In genomic region chr9:109421034-109421700, GRCh38 we compare ENCODE assay signal across 20 cellular contexts.
DNase-seq lines count a peak whose midpoint lies in the region; ATAC-seq and TF ChIP-seq lines count a peak whose summit lies in the region.
"Had no signal": no experiment of that assay in that cellular context is flagged by ENCODE, and none has a peak within 500 bp of the region (broad histone marks: within the 10 kb centered on the region; RNA-seq: fewer than 3 reads in every experiment).

No MANE protein-coding gene starts in this region.

- TF ChIP-seq CTCF in left ventricle myocardium inferior (IDR thresholded peaks at IDR 0.05; ENCODE audit: borderline replicate concordance) (no peak), WTC11 (IDR thresholded peaks at IDR 0.05) (no peak)

- no peaks in the 10 kb centered on the region for H3K9me3 ChIP-seq in left ventricle myocardium inferior (replicated peaks)
- H3K9me3 ChIP-seq: Caco-2, SK-N-SH had no signal

- H3K4me3 Mint-ChIP-seq in WTC11, result no peak overlapping the region
- no peak overlapping the region for H3K4me3 Mint-ChIP-seq in activated naive CD8-positive, alpha-beta T cell treated with anti-CD3 and anti-CD28 coated beads, Interleukin-2, amount 50 U/mL, for 24 hours
- H3K4me3 Mint-ChIP-seq: HFFc6 had no signal

- DNase-seq in SIG-M5 treated with dmso at 0.1 percent for 504 hours (lab: John Stamatoyannopoulos, UW; ENCODE audit: unreplicated experiment) (peak; percentile 20), SIG-M5 (lab: John Stamatoyannopoulos, UW) (no peak), SK-MEL-5 (ENCODE audit: low read depth, low spot score) (peak; percentile 7), left ventricle myocardium inferior (peak; percentile 39), WTC11 (ENCODE audit: low spot score) (no peak), GM19238 (ENCODE audit: insufficient read length, low spot score) (no peak), HCEC 1CT (no peak)
- DNase-seq in activated naive CD8-positive, alpha-beta T cell treated with anti-CD3 and anti-CD28 coated beads, Interleukin-2, amount 50 U/mL, for 24 hours, result no peak
- DNase-seq: Caco-2, DMS53, GOT3, HFFc6, KBM-7, NCI-H146, NCI-H2081 treated with DMSO at 0.1 percent for 48 hours, NCI-H2227 treated with DMSO at 0.1 percent for 48 hours, NCI-H524 treated with DMSO at 0.1 percent for 48 hours, OCI-M1, SK-N-SH had no signal

- H3K36me3 ChIP-seq in left ventricle myocardium inferior, result no peaks in the 10 kb centered on the region

- H3K4me1 ChIP-seq in left ventricle myocardium inferior, result peaks cover 64% of the 10 kb centered on the region
- H3K4me1 ChIP-seq: Caco-2 had no signal

- H3K4me1 Mint-ChIP-seq in WTC11, result peaks cover 15% of the 10 kb centered on the region
- H3K4me1 Mint-ChIP-seq in activated naive CD8-positive, alpha-beta T cell treated with anti-CD3 and anti-CD28 coated beads, Interleukin-2, amount 50 U/mL, for 24 hours, result peaks cover 27% of the 10 kb centered on the region

- ATAC-seq in WTC11, result no peak
- ATAC-seq in activated naive CD8-positive, alpha-beta T cell treated with anti-CD3 and anti-CD28 coated beads, Interleukin-2, amount 50 U/mL, for 24 hours, result no peak

- H3K27me3 Mint-ChIP-seq in WTC11 (ENCODE audit: low read depth), result no peaks in the 10 kb centered on the region
- peaks cover 6% of the 10 kb centered on the region for H3K27me3 Mint-ChIP-seq in activated naive CD8-positive, alpha-beta T cell treated with anti-CD3 and anti-CD28 coated beads, Interleukin-2, amount 50 U/mL, for 24 hours

- POLR2A ChIA-PET in WTC11 (lab: Charles Lee), result interaction anchor here (0.6 kb wide), 1 partner anchor 125 kb away, joined by 5 read pairs; no protein-coding TSS in a partner anchor

- intact Hi-C loops in left ventricle myocardium inferior (cut with micrococcal nuclease), result no loop called here

- no peak overlapping the region; the same call in 1 of the 2 replicates for H3K27ac Mint-ChIP-seq in WTC11
- H3K27ac Mint-ChIP-seq in activated naive CD8-positive, alpha-beta T cell treated with anti-CD3 and anti-CD28 coated beads, Interleukin-2, amount 50 U/mL, for 24 hours, result no peak overlapping the region
- H3K27ac Mint-ChIP-seq: HFFc6 had no signal

- in situ Hi-C loops in SK-MEL-5 (cut with HindIII; ENCODE audit: low pct_unique_long_range_greater_than_20kb, low sequenced_read_pairs), result no loop called here

- H3K4me3 ChIP-seq in left ventricle myocardium inferior, result peak overlapping the region; percentile 64

- H3K27ac ChIP-seq in left ventricle myocardium inferior (replicated peaks), result peak overlapping the region; percentile 88
- H3K27ac ChIP-seq: RWPE1 had no signal

- H3K36me3 Mint-ChIP-seq in WTC11, result no peaks in the 10 kb centered on the region
- H3K36me3 Mint-ChIP-seq in activated naive CD8-positive, alpha-beta T cell treated with anti-CD3 and anti-CD28 coated beads, Interleukin-2, amount 50 U/mL, for 24 hours (ENCODE audit: low read depth), result no peaks in the 10 kb centered on the region

- H3K9me3 Mint-ChIP-seq in WTC11, result no peaks in the 10 kb centered on the region
- no peaks in the 10 kb centered on the region for H3K9me3 Mint-ChIP-seq in activated naive CD8-positive, alpha-beta T cell treated with anti-CD3 and anti-CD28 coated beads, Interleukin-2, amount 50 U/mL, for 24 hours
- H3K9me3 Mint-ChIP-seq: HFFc6 had no signal

- no peaks in the 10 kb centered on the region for H3K27me3 ChIP-seq in left ventricle myocardium inferior (ENCODE audit: low read depth)

- CTCF ChIA-PET in WTC11 (lab: Charles Lee), result interaction anchor here (0.9 to 8.0 kb wide), 4 partner anchors 8 to 238 kb away, joined by 3 to 50 read pairs (median 8); no protein-coding TSS in a partner anchor

TF ChIP-seq in WTC11, 78 proteins besides CTCF, POLR2A, EP300 and RAD21:
- TF ChIP-seq, protein P1, sequence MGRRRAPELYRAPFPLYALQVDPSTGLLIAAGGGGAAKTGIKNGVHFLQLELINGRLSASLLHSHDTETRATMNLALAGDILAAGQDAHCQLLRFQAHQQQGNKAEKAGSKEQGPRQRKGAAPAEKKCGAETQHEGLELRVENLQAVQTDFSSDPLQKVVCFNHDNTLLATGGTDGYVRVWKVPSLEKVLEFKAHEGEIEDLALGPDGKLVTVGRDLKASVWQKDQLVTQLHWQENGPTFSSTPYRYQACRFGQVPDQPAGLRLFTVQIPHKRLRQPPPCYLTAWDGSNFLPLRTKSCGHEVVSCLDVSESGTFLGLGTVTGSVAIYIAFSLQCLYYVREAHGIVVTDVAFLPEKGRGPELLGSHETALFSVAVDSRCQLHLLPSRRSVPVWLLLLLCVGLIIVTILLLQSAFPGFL (CRISPR knock-in tag; IDR thresholded peaks at IDR 0.05; ENCODE audit: borderline replicate concordance), result no peak
- TF ChIP-seq CBFB (CRISPR knock-in tag; IDR thresholded peaks at IDR 0.05; ENCODE audit: low read depth), result no peak
- TF ChIP-seq ERG (CRISPR knock-in tag; IDR thresholded peaks at IDR 0.05), result no peak
- TF ChIP-seq SOX15 (CRISPR knock-in tag; IDR thresholded peaks at IDR 0.05), result no peak
- TF ChIP-seq OVOL2 (CRISPR knock-in tag; IDR thresholded peaks at IDR 0.05; ENCODE audit: borderline replicate concordance), result no peak
- no peak for TF ChIP-seq MYBL2 (CRISPR knock-in tag; IDR thresholded peaks at IDR 0.05)
- TF ChIP-seq MXD4 (CRISPR knock-in tag; IDR thresholded peaks at IDR 0.05; ENCODE audit: borderline replicate concordance), result no peak
- no peak for TF ChIP-seq CREB1 (CRISPR knock-in tag; IDR thresholded peaks at IDR 0.05)
- TF ChIP-seq, protein P2, sequence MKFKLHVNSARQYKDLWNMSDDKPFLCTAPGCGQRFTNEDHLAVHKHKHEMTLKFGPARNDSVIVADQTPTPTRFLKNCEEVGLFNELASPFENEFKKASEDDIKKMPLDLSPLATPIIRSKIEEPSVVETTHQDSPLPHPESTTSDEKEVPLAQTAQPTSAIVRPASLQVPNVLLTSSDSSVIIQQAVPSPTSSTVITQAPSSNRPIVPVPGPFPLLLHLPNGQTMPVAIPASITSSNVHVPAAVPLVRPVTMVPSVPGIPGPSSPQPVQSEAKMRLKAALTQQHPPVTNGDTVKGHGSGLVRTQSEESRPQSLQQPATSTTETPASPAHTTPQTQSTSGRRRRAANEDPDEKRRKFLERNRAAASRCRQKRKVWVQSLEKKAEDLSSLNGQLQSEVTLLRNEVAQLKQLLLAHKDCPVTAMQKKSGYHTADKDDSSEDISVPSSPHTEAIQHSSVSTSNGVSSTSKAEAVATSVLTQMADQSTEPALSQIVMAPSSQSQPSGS (CRISPR knock-in tag; IDR thresholded peaks at IDR 0.05; ENCODE audit: borderline replicate concordance, low read depth), result no peak
- TF ChIP-seq HMGA2 (CRISPR knock-in tag; IDR thresholded peaks at IDR 0.05), result no peak
- no peak for TF ChIP-seq CREM (CRISPR knock-in tag; IDR thresholded peaks at IDR 0.05)
- TF ChIP-seq, protein P3, sequence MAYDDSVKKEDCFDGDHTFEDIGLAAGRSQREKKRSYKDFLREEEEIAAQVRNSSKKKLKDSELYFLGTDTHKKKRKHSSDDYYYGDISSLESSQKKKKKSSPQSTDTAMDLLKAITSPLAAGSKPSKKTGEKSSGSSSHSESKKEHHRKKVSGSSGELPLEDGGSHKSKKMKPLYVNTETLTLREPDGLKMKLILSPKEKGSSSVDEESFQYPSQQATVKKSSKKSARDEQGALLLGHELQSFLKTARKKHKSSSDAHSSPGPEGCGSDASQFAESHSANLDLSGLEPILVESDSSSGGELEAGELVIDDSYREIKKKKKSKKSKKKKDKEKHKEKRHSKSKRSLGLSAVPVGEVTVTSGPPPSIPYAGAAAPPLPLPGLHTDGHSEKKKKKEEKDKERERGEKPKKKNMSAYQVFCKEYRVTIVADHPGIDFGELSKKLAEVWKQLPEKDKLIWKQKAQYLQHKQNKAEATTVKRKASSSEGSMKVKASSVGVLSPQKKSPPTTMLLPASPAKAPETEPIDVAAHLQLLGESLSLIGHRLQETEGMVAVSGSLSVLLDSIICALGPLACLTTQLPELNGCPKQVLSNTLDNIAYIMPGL (CRISPR knock-in tag; IDR thresholded peaks at IDR 0.05), result no peak
- no peak for TF ChIP-seq MLX (CRISPR knock-in tag; IDR thresholded peaks at IDR 0.05)
TF ChIP-seq in WTC11: peak in this region for 0.

Comparison
In these comparisons a context has a peak if more than half of its experiments do, and no peak if none do; other contexts are left out.
1. DNase-seq: peak in SIG-M5 treated with dmso at 0.1 percent for 504 hours (single experiment), SK-MEL-5 (single experiment) and left ventricle myocardium inferior (single experiment); none in SIG-M5 (single experiment), WTC11 (single experiment), activated naive CD8-positive, alpha-beta T cell treated with anti-CD3 and anti-CD28 coated beads, Interleukin-2, amount 50 U/mL, for 24 hours (single experiment), GM19238 (single experiment) and HCEC 1CT (single experiment).